In genomic region chr1:27032119-27032461, GRCh38 we compare ENCODE assay signal across 12 cellular contexts. TPM values are rescaled to one million over a fixed set of nuclear protein-coding genes. Genes with fewer than 3 reads are reported as not detected.
A peak's percentile ranks its signal among the peaks of the same experiment; 100 is the strongest.
DNase-seq lines count a peak whose midpoint lies in the region; ATAC-seq and TF ChIP-seq lines count a peak whose summit lies in the region.
"Had no signal": no experiment of that assay in that cellular context is flagged by ENCODE, and none has a peak within 500 bp of the region (broad histone marks: within the 10 kb centered on the region; RNA-seq: fewer than 3 reads in every experiment).

No MANE protein-coding gene starts in this region.

- H3K79me2 ChIP-seq in HCT116 (ENCODE audit: insufficient read depth, low read length) = no peaks in the 10 kb centered on the region

- H3K4me3 ChIP-seq in HCT116 (replicated peaks in 1 of 2; ENCODE audit: low read depth in 1 of 2, low read length in 2 of 2) (peak overlapping the region in 1 of 2 experiments; percentile 54; a peak in 3 of 4 replicates), left lung (peak overlapping the region; percentile 19 to 23), skin epidermis (peak overlapping the region in 4 of 7 experiments; percentile 5 to 19 (median 7))

- peak overlapping the region; percentile 86 for H3K27ac ChIP-seq in HCT116 (ENCODE audit: low read depth, low read length)
- H3K27ac ChIP-seq in left lung = peak overlapping the region; percentile 81 to 84
- peak overlapping the region in 20 of 21 experiments; percentile 65 to 88 (median 81) for H3K27ac ChIP-seq in skin epidermis

- peak overlapping the region; percentile 92 for H3K4me2 ChIP-seq in HCT116 (ENCODE audit: low read length)

- peak overlapping the region; percentile 28 for H3K4me3 Mint-ChIP-seq in chondrocyte (ENCODE audit: unreplicated experiment)
- H3K4me3 Mint-ChIP-seq: CD4-positive, CD25-positive, alpha-beta regulatory T cell had no signal

- RAD21 ChIA-PET in HCT116 (lab: Charles Lee; ENCODE audit: low non-redundant PET in 1 of 2, low total read pairs in 2 of 2, uncharacterized antibody in 2 of 2, unreplicated experiment in 2 of 2) = no interaction called here

- no peaks in the 10 kb centered on the region for H3K36me3 Mint-ChIP-seq in chondrocyte (ENCODE audit: low read depth)
- H3K36me3 Mint-ChIP-seq: CD4-positive, CD25-positive, alpha-beta regulatory T cell; naive B cell had no signal

- no peak for TF ChIP-seq POLR2A in HCT116 (IDR thresholded peaks at IDR 0.05; ENCODE audit: borderline replicate concordance, extremely low read depth, insufficient read depth, insufficient read length)

- peak overlapping the region; percentile 79 for H3K9ac ChIP-seq in HCT116 (ENCODE audit: low read length)

- BruUV-seq in HCT116 (replicated peaks; lab: Mats Ljungman, UMichigan) = no TSS peak

- no peaks in the 10 kb centered on the region for H4K20me1 ChIP-seq in HCT116 (ENCODE audit: insufficient read depth)

- H3K27me3 ChIP-seq in HCT116 (ENCODE audit: insufficient read depth, low read length) (no peaks in the 10 kb centered on the region), left lung (no peaks in the 10 kb centered on the region)

- no peaks in the 10 kb centered on the region for H3K9me3 ChIP-seq in HCT116 (ENCODE audit: control insufficient read depth in 1 of 2, insufficient read depth in 1 of 2, low read depth in 1 of 2, low read length in 2 of 2)
- H3K9me3 ChIP-seq in left lung = no peaks in the 10 kb centered on the region

- CTCF ChIA-PET in HCT116 (lab: Charles Lee) = interaction anchor here (5.6 kb wide), 1 partner anchor 13 kb away, joined by 45 read pairs; no protein-coding TSS in a partner anchor

- H3K9me2 ChIP-seq in HCT116 (ENCODE audit: insufficient read depth) = no peaks in the 10 kb centered on the region

- intact Hi-C loops in HCT116 (cut with micrococcal nuclease) (no loop called here), left lung (cut with DNase I) (no loop called here)

- DNase-seq in HCT116 (ENCODE audit: low read depth, low spot score) = no peak
- DNase-seq in chondrocyte (ENCODE audit: low spot score) = no peak
- no peak for DNase-seq in left lung
- DNase-seq in KG1 (lab: John Stamatoyannopoulos, UW) = no peak
- no peak for DNase-seq in MV-4-11 (lab: John Stamatoyannopoulos, UW)
- DNase-seq in NCI-H2171 treated with DMSO at 0.1 percent for 48 hours (lab: John Stamatoyannopoulos, UW) = no peak
- DNase-seq: CD4-positive, CD25-positive, alpha-beta regulatory T cell; naive B cell; stimulated activated CD4-positive, alpha-beta T cell treated with anti-CD3 and anti-CD28 coated beads, Interleukin-4, amount 100 ng/mL, for 4 hours had no signal

- no peaks in the 10 kb centered on the region for H3K27me3 Mint-ChIP-seq in chondrocyte (ENCODE audit: low read depth)

- no peak for TF ChIP-seq RAD21 in HCT116 (IDR thresholded peaks at IDR 0.05; ENCODE audit: low read depth)

- H2AFZ ChIP-seq in HCT116 (ENCODE audit: low read depth, low read length, poor library complexity, severe bottlenecking) = no peak overlapping the region

- POLR2A ChIA-PET in HCT116 (lab: Charles Lee) = interaction anchor here (1.3 to 1.6 kb wide), 2 partner anchors 14 to 19 kb away, joined by 3 read pairs; partner anchors contain the start of gene TENT5B

- H3K9me3 Mint-ChIP-seq in chondrocyte (ENCODE audit: low read depth) = no peaks in the 10 kb centered on the region
- H3K9me3 Mint-ChIP-seq: naive B cell had no signal

- ATAC-seq in HCT116 = no peak
- ATAC-seq in left lung = no peak
- ATAC-seq in GM18873 (IDR thresholded peaks at IDR 0.05; ENCODE audit: low FRiP score, unreplicated experiment) = no peak

- H3K36me3 ChIP-seq in HCT116 (ENCODE audit: control insufficient read depth in 1 of 2, insufficient read depth in 2 of 2, low read length in 2 of 2) (no peaks in the 10 kb centered on the region), left lung (no peaks in the 10 kb centered on the region)

- H3K4me1 ChIP-seq in HCT116 (ENCODE audit: control insufficient read depth in 1 of 2, insufficient read depth in 2 of 2, low read length in 2 of 2) (peaks cover 34 to 40% of the 10 kb centered on the region in 2 experiments), left lung (peaks cover 25 to 38% of the 10 kb centered on the region in 2 donors)

- peak overlapping the region; percentile 88 for H3K27ac Mint-ChIP-seq in chondrocyte (ENCODE audit: unreplicated experiment)
- H3K27ac Mint-ChIP-seq: CD4-positive, CD25-positive, alpha-beta regulatory T cell; naive B cell had no signal

- TF ChIP-seq CTCF in HCT116 (IDR thresholded peaks at IDR 0.05 in 2 of 3, conservative IDR thresholded peaks at IDR 0.05 in 1 of 3; ENCODE audit: borderline replicate concordance in 1 of 3, insufficient read depth in 1 of 3, low read depth in 2 of 3, low read length in 2 of 3) = no peak
- TF ChIP-seq CTCF in chondrocyte (IDR thresholded peaks at IDR 0.05) = no peak
- no peak for TF ChIP-seq CTCF in left lung (IDR thresholded peaks at IDR 0.05)

- H3K4me1 Mint-ChIP-seq in chondrocyte (ENCODE audit: low read depth) = peaks cover 23% of the 10 kb centered on the region
- H3K4me1 Mint-ChIP-seq: CD4-positive, CD25-positive, alpha-beta regulatory T cell had no signal

TF ChIP-seq in HCT116, 20 proteins besides CTCF, POLR2A, EP300 and RAD21:
- no peak for TF ChIP-seq SIN3A (IDR thresholded peaks at IDR 0.05; ENCODE audit: low read depth)
- no peak for TF ChIP-seq EZH2 (IDR thresholded peaks at IDR 0.05)
- no peak for TF ChIP-seq ATF3 (IDR thresholded peaks at IDR 0.05)
- TF ChIP-seq ZNF274 (IDR thresholded peaks at IDR 0.05; ENCODE audit: low read depth, low read length) = no peak
- TF ChIP-seq ZBTB33 (IDR thresholded peaks at IDR 0.05; ENCODE audit: extremely low read depth, insufficient replicate concordance, low read length) = no peak
- no peak for TF ChIP-seq CEBPB (IDR thresholded peaks at IDR 0.05; ENCODE audit: low read depth)
- TF ChIP-seq CBX3 (IDR thresholded peaks at IDR 0.05; ENCODE audit: low read depth) = no peak
- no peak for TF ChIP-seq TCF7L2 (IDR thresholded peaks at IDR 0.05; ENCODE audit: borderline replicate concordance, extremely low read depth, insufficient read depth, insufficient read length)

RNA-seq across cellular contexts. Expression of gene TENT5B, which starts 19.4 kb away (rescaled TPM):
- total RNA-seq in HCT116 (2021; ENCODE audit: unreplicated experiment) = 5.7 TPM
- 5.8 and 6.0 TPM in 2 replicates for polyA plus RNA-seq in HCT116 (2012)
- 15.2 to 39.1 TPM (median 38.1 TPM) in 3 replicates for total RNA-seq in chondrocyte
- total RNA-seq in left lung = 10 to 100 TPM; 22.9 to 27.3 TPM
- total RNA-seq: CD4-positive, CD25-positive, alpha-beta regulatory T cell; frontal cortex had no signal
- polyA plus RNA-seq: CD4-positive, CD25-positive, alpha-beta regulatory T cell had no signal

RNA-seq across cellular contexts. Expression of gene TRNP1, which starts 38.6 kb away (rescaled TPM):
- total RNA-seq in HCT116 (2021; ENCODE audit: unreplicated experiment) (76.9 TPM), chondrocyte (56.5 to 76.5 TPM (median 72.1 TPM) in 3 replicates), left lung (10 to 100 TPM; 23.4 to 27.7 TPM)
- 25.0 and 39.1 TPM in 2 replicates for polyA plus RNA-seq in HCT116 (2012)
- total RNA-seq: CD4-positive, CD25-positive, alpha-beta regulatory T cell had no signal
- polyA plus RNA-seq: CD4-positive, CD25-positive, alpha-beta regulatory T cell had no signal
